Comparison of ENCODE assay signal across 10 cellular contexts in genomic region chr4:54067163-54067562, GRCh38. TPM values are rescaled to one million over a fixed set of nuclear protein-coding genes. Genes with fewer than 3 reads are reported as not detected.
DNase-seq lines count a peak whose midpoint lies in the region; ATAC-seq and TF ChIP-seq lines count a peak whose summit lies in the region.
"Had no signal": no experiment of that assay in that cellular context is flagged by ENCODE, and none has a peak within 500 bp of the region (broad histone marks: within the 10 kb centered on the region; RNA-seq: fewer than 3 reads in every experiment).

No MANE protein-coding gene starts in this region.

- H3K36me3 ChIP-seq in colonic mucosa (no peaks in the 10 kb centered on the region), suprapubic skin (no peaks in the 10 kb centered on the region)
- H3K36me3 ChIP-seq: neutrophil had no signal

- ATAC-seq in left colon = peak; percentile 72

- WGBS in suprapubic skin = 29% methylated on average over 5 of the region's 5 CpGs

- H3K4me3 ChIP-seq in colonic mucosa (no peak overlapping the region), suprapubic skin (no peak overlapping the region)

- intact Hi-C loops in colonic mucosa (cut with DNase I) = no loop called here
- intact Hi-C loops in left colon (cut with DNase I, micrococcal nuclease) = no loop called here

- peak; percentile 56 for DNase-seq in HT-29 (ENCODE audit: low spot score)
- peak; percentile 86 for DNase-seq in colonic mucosa
- peak; percentile 60 to 85 for DNase-seq in left colon
- peak in 1 of 2 donors; percentile 79 for DNase-seq in suprapubic skin (ENCODE audit: low spot score in 2 of 2)
- no peak for DNase-seq in KG1 (lab: John Stamatoyannopoulos, UW)
- no peak for DNase-seq in GOT3 (lab: John Stamatoyannopoulos, UW)
- DNase-seq in SHP77 (lab: John Stamatoyannopoulos, UW) = no peak
- DNase-seq in HuH-7.5 (ENCODE audit: low spot score) = no peak
- DNase-seq: effector CD4-positive, alpha-beta T cell had no signal

- H3K27me3 ChIP-seq in colonic mucosa = no peaks in the 10 kb centered on the region
- no peaks in the 10 kb centered on the region for H3K27me3 ChIP-seq in suprapubic skin
- H3K27me3 ChIP-seq: neutrophil had no signal

- H3K4me1 ChIP-seq in colonic mucosa = peaks cover 4% of the 10 kb centered on the region
- H3K4me1 ChIP-seq in suprapubic skin = peaks cover 41% of the 10 kb centered on the region

- no peak for TF ChIP-seq CTCF in colonic mucosa (IDR thresholded peaks at IDR 0.05)
- no peak for TF ChIP-seq CTCF in suprapubic skin (IDR thresholded peaks at IDR 0.05)

- peak overlapping the region in 1 of 2 donors; percentile 30 for H3K9ac ChIP-seq in colonic mucosa (ENCODE audit: low read depth in 2 of 2, low read length in 2 of 2)

- no peak for TF ChIP-seq POLR2A in suprapubic skin (IDR thresholded peaks at IDR 0.05)

- H3K27ac ChIP-seq in colonic mucosa = peak overlapping the region; percentile 75
- H3K27ac ChIP-seq in suprapubic skin = peak overlapping the region; percentile 97
- H3K27ac ChIP-seq: neutrophil had no signal

- TF ChIP-seq EP300 in suprapubic skin (IDR thresholded peaks at IDR 0.05) = no peak

- H3K9me3 ChIP-seq in colonic mucosa = no peaks in the 10 kb centered on the region
- no peaks in the 10 kb centered on the region for H3K9me3 ChIP-seq in suprapubic skin
- H3K9me3 ChIP-seq: neutrophil had no signal

RNA-seq across cellular contexts. Expression of gene CHIC2, which starts 2.8 kb away (rescaled TPM):
- total RNA-seq in HT-29 (2014; rRNA removed; shearing (Covaris generic)) = 15.2 and 15.5 TPM in 2 replicates
- total RNA-seq in colonic mucosa (10 to 100 TPM; 13.5 to 26.2 TPM), left colon (10 to 100 TPM; 19.2 to 21.2 TPM), suprapubic skin (10 to 100 TPM; 33.3 to 60.3 (median 41.1) TPM)

RNA-seq across cellular contexts. Expression of gene GSX2, which starts 32.8 kb away (rescaled TPM):
- total RNA-seq in HT-29 (2014; rRNA removed; shearing (Covaris generic)) = not detected in 2 replicates
- total RNA-seq in colonic mucosa (not detected), left colon (not detected), suprapubic skin (under 1 TPM in 1 of 4 donors, not detected in 3; 0.53 TPM)

Comparison
In these comparisons a context has a peak if more than half of its experiments do, and no peak if none do; other contexts are left out.
1. DNase-seq: peak in HT-29 (single experiment), colonic mucosa (single experiment) and left colon (2 of 2); none in KG1 (single experiment), GOT3 (single experiment), SHP77 (0 of 2) and HuH-7.5 (single experiment).